Comparison of ENCODE assay signal across 16 cellular contexts in genomic region chr12:39852346-39852745, GRCh38.
A peak's percentile ranks its signal among the peaks of the same experiment; 100 is the strongest.
DNase-seq lines count a peak whose midpoint lies in the region; ATAC-seq and TF ChIP-seq lines count a peak whose summit lies in the region.
"Had no signal": no experiment of that assay in that cellular context is flagged by ENCODE, and none has a peak within 500 bp of the region (broad histone marks: within the 10 kb centered on the region; RNA-seq: fewer than 3 reads in every experiment).

No MANE protein-coding gene starts in this region.

- peaks cover 4% of the 10 kb centered on the region for H3K9me3 Mint-ChIP-seq in natural killer cell treated with Interleukin-12 subunit alpha and Interleukin-12 subunit beta and Interleukin-15 and Interleukin-18, amount 100 ng/mL, for 72 hours
- H3K9me3 Mint-ChIP-seq: CD8-positive, alpha-beta memory T cell had no signal

- dilution Hi-C loops in IMR-90 (cut with HindIII; ENCODE audit: low sequenced_read_pairs, unreplicated experiment) = no loop called here

- H2AFZ ChIP-seq in IMR-90 (replicated peaks; ENCODE audit: low read length, poor library complexity) (no peak overlapping the region), osteoblast (ENCODE audit: low read length) (no peak overlapping the region)

- H3K23ac ChIP-seq in IMR-90 (ENCODE audit: low read depth, low read length) = no peak overlapping the region

- H3K36me3 Mint-ChIP-seq in natural killer cell treated with Interleukin-12 subunit alpha and Interleukin-12 subunit beta and Interleukin-15 and Interleukin-18, amount 100 ng/mL, for 72 hours = peaks cover 5% of the 10 kb centered on the region

- H3K27me3 ChIP-seq in IMR-90 (ENCODE audit: control insufficient read depth, insufficient read depth, low read length) (no peaks in the 10 kb centered on the region), osteoblast (ENCODE audit: insufficient read depth, low read length) (no peaks in the 10 kb centered on the region)
- H3K27me3 ChIP-seq: BLaER1 had no signal

- no peaks in the 10 kb centered on the region; the same call in 1 of the 2 replicates for H3K36me3 ChIP-seq in IMR-90 (ENCODE audit: control insufficient read depth, insufficient read depth, low read length)
- no peaks in the 10 kb centered on the region for H3K36me3 ChIP-seq in osteoblast (ENCODE audit: insufficient read depth, low read length)
- H3K36me3 ChIP-seq: BLaER1, HAP-1 had no signal

- no peak overlapping the region for H3K14ac ChIP-seq in IMR-90 (replicated peaks; ENCODE audit: low read depth, low read length)

- BruUV-seq in IMR-90 (replicated peaks; lab: Mats Ljungman, UMichigan) = no TSS peak

- H2BK120ac ChIP-seq in IMR-90 (ENCODE audit: low read depth, low read length) = no peak overlapping the region

- no peaks in the 10 kb centered on the region for H3K9me1 ChIP-seq in IMR-90 (ENCODE audit: insufficient read depth, low read length)

- no peak overlapping the region for H3K9ac ChIP-seq in IMR-90 (ENCODE audit: low read depth, low read length)
- H3K9ac ChIP-seq: BLaER1 had no signal

- H4K91ac ChIP-seq in IMR-90 (ENCODE audit: insufficient read depth, low read depth, low read length) = no peak overlapping the region

- H3K9me3 ChIP-seq in IMR-90 (ENCODE audit: control insufficient read depth, insufficient read depth, low read length) (no peaks in the 10 kb centered on the region), osteoblast (ENCODE audit: low read depth, low read length) (no peaks in the 10 kb centered on the region)
- H3K9me3 ChIP-seq: A549, BLaER1, HAP-1 had no signal

- H3K79me1 ChIP-seq in IMR-90 (ENCODE audit: low read depth in 1 of 2, low read length in 2 of 2) = no peaks in the 10 kb centered on the region

- no peak for TF ChIP-seq POLR2A in IMR-90 (IDR thresholded peaks at IDR 0.05; ENCODE audit: low read depth, low read length)

- no peak for TF ChIP-seq RAD21 in IMR-90 (IDR thresholded peaks at IDR 0.05; ENCODE audit: low read length)

- DNase-seq in COLO829 (ENCODE audit: low spot score) (peak; percentile 2), IMR-90 (peak; percentile 1), epithelial cell of esophagus (ENCODE audit: low read depth) (peak; percentile 8), osteoblast (ENCODE audit: insufficient read length, low spot score, missing footprints) (peak; percentile 26), NCI-H82 (lab: John Stamatoyannopoulos, UW) (no peak), NCI-H128 (lab: John Stamatoyannopoulos, UW; ENCODE audit: unreplicated experiment) (no peak)
- no peak for DNase-seq in natural killer cell treated with Interleukin-12 subunit alpha and Interleukin-12 subunit beta and Interleukin-15 and Interleukin-18, amount 100 ng/mL, for 72 hours (ENCODE audit: low spot score)
- DNase-seq: AML-193; CD8-positive, alpha-beta memory T cell; DMS79; GOT3 had no signal

- intact Hi-C loops in IMR-90 (cut with micrococcal nuclease) = no loop called here

- POLR2A ChIA-PET in IMR-90 (lab: Charles Lee; ENCODE audit: unreplicated experiment) = no interaction called here

- H4K20me1 ChIP-seq in IMR-90 (ENCODE audit: insufficient read depth, low read length) (no peaks in the 10 kb centered on the region), osteoblast (ENCODE audit: insufficient read depth, low read length) (no peaks in the 10 kb centered on the region)
- H4K20me1 ChIP-seq: BLaER1 had no signal

- H4K5ac ChIP-seq in IMR-90 (ENCODE audit: low read depth, low read length) = no peak overlapping the region

- no peak overlapping the region for H2BK20ac ChIP-seq in IMR-90 (ENCODE audit: low read depth, low read length)

- no peak overlapping the region for H3K56ac ChIP-seq in IMR-90 (ENCODE audit: extremely low read depth, insufficient read depth, low read length)

- no peak overlapping the region for H3K4ac ChIP-seq in IMR-90 (ENCODE audit: low read depth, low read length)

- no CpG with 5 or more reads among the region's 1 CpG for WGBS in IMR-90 (ENCODE audit: extremely low coverage in 2 of 2, insufficient read length in 1 of 2), 2 experiments

- H3K27ac Mint-ChIP-seq in natural killer cell treated with Interleukin-12 subunit alpha and Interleukin-12 subunit beta and Interleukin-15 and Interleukin-18, amount 100 ng/mL, for 72 hours = no peak overlapping the region
- H3K27ac Mint-ChIP-seq: CD8-positive, alpha-beta memory T cell had no signal

- ATAC-seq in IMR-90 (ENCODE audit: low read depth) = no peak
- ATAC-seq in natural killer cell treated with Interleukin-12 subunit alpha and Interleukin-12 subunit beta and Interleukin-15 and Interleukin-18, amount 100 ng/mL, for 72 hours = no peak
- ATAC-seq: A549, GM12878, K562 had no signal

- no peak overlapping the region for H4K8ac ChIP-seq in IMR-90 (ENCODE audit: low read depth in 2 of 2, low read length in 2 of 2)

- H3K79me2 ChIP-seq in osteoblast (ENCODE audit: insufficient read depth, low read length) = no peaks in the 10 kb centered on the region

- H2BK5ac ChIP-seq in IMR-90 (ENCODE audit: low read depth, low read length, poor library complexity, severe bottlenecking) = no peak overlapping the region

- in situ Hi-C loops in IMR-90 (cut with MboI; ENCODE audit: low sequenced_read_pairs) = no loop called here

- CTCF ChIA-PET in IMR-90 (lab: Yijun Ruan, JAX) = no interaction called here

- H2AK5ac ChIP-seq in IMR-90 (ENCODE audit: low read depth, low read length) = no peak overlapping the region

- H3K4me3 Mint-ChIP-seq in natural killer cell treated with Interleukin-12 subunit alpha and Interleukin-12 subunit beta and Interleukin-15 and Interleukin-18, amount 100 ng/mL, for 72 hours = no peak overlapping the region
- H3K4me3 Mint-ChIP-seq: CD8-positive, alpha-beta memory T cell had no signal

- H3K4me3 ChIP-seq in IMR-90 (ENCODE audit: insufficient read depth, low read depth, low read length) = no peak overlapping the region
- no peak overlapping the region for H3K4me3 ChIP-seq in epithelial cell of esophagus (ENCODE audit: low read length)
- H3K4me3 ChIP-seq in osteoblast (ENCODE audit: insufficient read depth, low read length) = no peak overlapping the region
- H3K4me3 ChIP-seq: A549, BLaER1, GM12878, HAP-1, K562 had no signal

- H3K18ac ChIP-seq in IMR-90 (ENCODE audit: low read depth, low read length) = no peak overlapping the region

- H3K4me1 ChIP-seq in IMR-90 (ENCODE audit: control insufficient read depth, insufficient read depth, low read length) = no peaks in the 10 kb centered on the region
- H3K4me1 ChIP-seq in osteoblast (ENCODE audit: insufficient read depth, low read length) = no peaks in the 10 kb centered on the region
- H3K4me1 ChIP-seq: A549, BLaER1 had no signal

- no peak overlapping the region for H2AK9ac ChIP-seq in IMR-90 (replicated peaks; ENCODE audit: low read depth, low read length, poor library complexity)

- no peak overlapping the region for H3K27ac ChIP-seq in IMR-90 (ENCODE audit: insufficient read depth, low read length)
- H3K27ac ChIP-seq in osteoblast (ENCODE audit: low read depth, low read length) = no peak overlapping the region
- H3K27ac ChIP-seq: A549, BLaER1 had no signal

- no peaks in the 10 kb centered on the region for H3K4me1 Mint-ChIP-seq in natural killer cell treated with Interleukin-12 subunit alpha and Interleukin-12 subunit beta and Interleukin-15 and Interleukin-18, amount 100 ng/mL, for 72 hours (ENCODE audit: low read depth in 2 of 2)
- H3K4me1 Mint-ChIP-seq: CD8-positive, alpha-beta memory T cell had no signal

- no peaks in the 10 kb centered on the region for H3K27me3 Mint-ChIP-seq in natural killer cell treated with Interleukin-12 subunit alpha and Interleukin-12 subunit beta and Interleukin-15 and Interleukin-18, amount 100 ng/mL, for 72 hours
- H3K27me3 Mint-ChIP-seq: CD8-positive, alpha-beta memory T cell had no signal

- no peak for TF ChIP-seq CTCF in IMR-90 (conservative IDR thresholded peaks at IDR 0.05; ENCODE audit: low read depth, low read length)
- TF ChIP-seq CTCF in epithelial cell of esophagus (IDR thresholded peaks at IDR 0.05; ENCODE audit: insufficient read depth, low read depth, low read length, missing control alignments) = no peak
- TF ChIP-seq CTCF in osteoblast (IDR thresholded peaks at IDR 0.05; ENCODE audit: extremely low read depth, low read depth, low read length) = no peak

- H3K4me2 ChIP-seq in IMR-90 (ENCODE audit: low read depth, low read length) (no peak overlapping the region), osteoblast (ENCODE audit: insufficient read depth, low read length) (no peak overlapping the region)
- H3K4me2 ChIP-seq: A549, BLaER1 had no signal

- H2BK15ac ChIP-seq in IMR-90 (ENCODE audit: low read depth, low read length) = no peak overlapping the region

TF ChIP-seq in IMR-90, 13 proteins besides CTCF, POLR2A, EP300 and RAD21:
- no peak for TF ChIP-seq FOS (IDR thresholded peaks at IDR 0.05; ENCODE audit: low read depth, low read length)
- no peak for TF ChIP-seq SMC3 (IDR thresholded peaks at IDR 0.05; ENCODE audit: low read depth, low read length)
- TF ChIP-seq RCOR1 (IDR thresholded peaks at IDR 0.05; ENCODE audit: insufficient replicate concordance, low read length) = no peak
- TF ChIP-seq MXI1 (IDR thresholded peaks at IDR 0.05; ENCODE audit: borderline replicate concordance, low read depth, low read length) = no peak
- TF ChIP-seq NFE2L2 (IDR thresholded peaks at IDR 0.05; ENCODE audit: low read depth, low read length) = no peak
- TF ChIP-seq CHD1 (IDR thresholded peaks at IDR 0.05; ENCODE audit: low read depth, low read length) = no peak
- TF ChIP-seq CEBPB (IDR thresholded peaks at IDR 0.05; ENCODE audit: low read depth, low read length) = no peak
- TF ChIP-seq BHLHE40 (IDR thresholded peaks at IDR 0.05; ENCODE audit: low read depth, low read length) = no peak
- no peak for TF ChIP-seq RFX5 (IDR thresholded peaks at IDR 0.05; ENCODE audit: low read depth, low read length)

Comparison
In these comparisons a context has a peak if more than half of its experiments do, and no peak if none do; other contexts are left out.
1. DNase-seq: peak in COLO829 (single experiment), IMR-90 (single experiment), epithelial cell of esophagus (single experiment) and osteoblast (single experiment); none in NCI-H82 (single experiment), natural killer cell treated with Interleukin-12 subunit alpha and Interleukin-12 subunit beta and Interleukin-15 and Interleukin-18, amount 100 ng/mL, for 72 hours (single experiment) and NCI-H128 (single experiment).